In genomic region chr5:76718381-76718832, GRCh38 we compare ENCODE assay signal across 17 cellular contexts. TPM values are rescaled to one million over a fixed set of nuclear protein-coding genes. Genes with fewer than 3 reads are reported as not detected.
DNase-seq lines count a peak whose midpoint lies in the region; ATAC-seq and TF ChIP-seq lines count a peak whose summit lies in the region.
"Had no signal": no experiment of that assay in that cellular context is flagged by ENCODE, and none has a peak within 500 bp of the region (broad histone marks: within the 10 kb centered on the region; RNA-seq: fewer than 3 reads in every experiment).

No MANE protein-coding gene starts in this region.

- H3K36me3 ChIP-seq in colonic mucosa: no peaks in the 10 kb centered on the region
- H3K36me3 ChIP-seq: ovary had no signal

- peak; percentile 32 for DNase-seq in AG08396 (ENCODE audit: low spot score)
- peak; percentile 22 for DNase-seq in HFFc6
- DNase-seq in choroid plexus epithelial cell (ENCODE audit: low read depth): no peak
- DNase-seq in natural killer cell treated with Interleukin-12 subunit alpha and Interleukin-12 subunit beta and Interleukin-15 and Interleukin-18, amount 100 ng/mL, for 72 hours (ENCODE audit: low spot score): no peak
- DNase-seq in amygdala (lab: John Stamatoyannopoulos, UW): no peak
- DNase-seq in colonic mucosa: no peak
- DNase-seq: C1 segment of cervical spinal cord; foreskin keratinocyte; left colon; NCI-H2081 treated with DMSO at 0.1 percent for 48 hours; ovary; stimulated activated CD4-positive, alpha-beta T cell treated with anti-CD3 and anti-CD28 coated beads, Interleukin-4, amount 100 ng/mL, for 4 hours had no signal

- H3K27me3 Mint-ChIP-seq in HFFc6 (ENCODE audit: insufficient read depth): peaks cover 8% of the 10 kb centered on the region
- H3K27me3 Mint-ChIP-seq in natural killer cell treated with Interleukin-12 subunit alpha and Interleukin-12 subunit beta and Interleukin-15 and Interleukin-18, amount 100 ng/mL, for 72 hours: no peaks in the 10 kb centered on the region

- no peaks in the 10 kb centered on the region for H3K4me1 ChIP-seq in colonic mucosa

- ATAC-seq in natural killer cell treated with Interleukin-12 subunit alpha and Interleukin-12 subunit beta and Interleukin-15 and Interleukin-18, amount 100 ng/mL, for 72 hours: no peak
- ATAC-seq in esophagus mucosa (no peak), GM19395 (IDR thresholded peaks at IDR 0.05; ENCODE audit: unreplicated experiment) (no peak)
- ATAC-seq: activated T-helper 17 cell treated with anti-CD3 and anti-CD28 coated beads, Interleukin-2, amount 50 U/mL, for 72 hours; foreskin keratinocyte; left colon had no signal

- H3K9me3 ChIP-seq in colonic mucosa: no peaks in the 10 kb centered on the region
- H3K9me3 ChIP-seq: ovary had no signal

- intact Hi-C loops in colonic mucosa (cut with DNase I): loop anchor here (5.0 kb wide), 1 partner anchor 54 kb away; no protein-coding TSS in a partner anchor

- H3K27ac ChIP-seq in colonic mucosa: no peak overlapping the region
- H3K27ac ChIP-seq: foreskin keratinocyte, KMS-11, ovary had no signal

- H3K4me3 Mint-ChIP-seq in HFFc6: peak overlapping the region; percentile 95
- peak overlapping the region; percentile 18 for H3K4me3 Mint-ChIP-seq in natural killer cell treated with Interleukin-12 subunit alpha and Interleukin-12 subunit beta and Interleukin-15 and Interleukin-18, amount 100 ng/mL, for 72 hours

- peaks cover 31% of the 10 kb centered on the region for H3K4me1 Mint-ChIP-seq in HFFc6 (ENCODE audit: low read depth)
- H3K4me1 Mint-ChIP-seq in natural killer cell treated with Interleukin-12 subunit alpha and Interleukin-12 subunit beta and Interleukin-15 and Interleukin-18, amount 100 ng/mL, for 72 hours (ENCODE audit: low read depth in 2 of 2): peaks cover 38 to 44% of the 10 kb centered on the region in 2 donors

- no peak overlapping the region for H3K9ac ChIP-seq in colonic mucosa (ENCODE audit: low read depth in 2 of 2, low read length in 2 of 2)
- H3K9ac ChIP-seq: KMS-11 had no signal

- H3K4me3 ChIP-seq in choroid plexus epithelial cell (ENCODE audit: low read depth, low read length) (peak overlapping the region; percentile 94), colonic mucosa (no peak overlapping the region)
- H3K4me3 ChIP-seq: ovary had no signal

- TF ChIP-seq CTCF in HFFc6 (IDR thresholded peaks at IDR 0.05): no peak
- TF ChIP-seq CTCF in choroid plexus epithelial cell (conservative IDR thresholded peaks at IDR 0.05; ENCODE audit: low read depth, low read length): no peak
- no peak for TF ChIP-seq CTCF in colonic mucosa (IDR thresholded peaks at IDR 0.05)

- peaks cover 5% of the 10 kb centered on the region for H3K27me3 ChIP-seq in colonic mucosa
- H3K27me3 ChIP-seq: foreskin keratinocyte, ovary had no signal

- H3K9me3 Mint-ChIP-seq in HFFc6: no peaks in the 10 kb centered on the region
- no peaks in the 10 kb centered on the region for H3K9me3 Mint-ChIP-seq in natural killer cell treated with Interleukin-12 subunit alpha and Interleukin-12 subunit beta and Interleukin-15 and Interleukin-18, amount 100 ng/mL, for 72 hours
- H3K9me3 Mint-ChIP-seq: activated T-helper 17 cell treated with anti-CD3 and anti-CD28 coated beads, Interleukin-2, amount 50 U/mL, for 72 hours; stimulated activated naive CD8-positive, alpha-beta T cell treated with anti-CD3 and anti-CD28 coated beads, Interleukin-15, Interleukin-2, amounts not matched to agents 100 ng/mL and 50 ng/mL, for 24 hours had no signal

- H3K27ac Mint-ChIP-seq in HFFc6: peak overlapping the region; percentile 57
- peak overlapping the region in 1 of 2 donors; percentile 85 for H3K27ac Mint-ChIP-seq in natural killer cell treated with Interleukin-12 subunit alpha and Interleukin-12 subunit beta and Interleukin-15 and Interleukin-18, amount 100 ng/mL, for 72 hours
- H3K27ac Mint-ChIP-seq: activated T-helper 17 cell treated with anti-CD3 and anti-CD28 coated beads, Interleukin-2, amount 50 U/mL, for 72 hours; stimulated activated naive CD8-positive, alpha-beta T cell treated with anti-CD3 and anti-CD28 coated beads, Interleukin-15, Interleukin-2, amounts not matched to agents 100 ng/mL and 50 ng/mL, for 24 hours had no signal

- H3K36me3 Mint-ChIP-seq in HFFc6 (ENCODE audit: low read depth): peaks cover 28% of the 10 kb centered on the region
- no peaks in the 10 kb centered on the region for H3K36me3 Mint-ChIP-seq in natural killer cell treated with Interleukin-12 subunit alpha and Interleukin-12 subunit beta and Interleukin-15 and Interleukin-18, amount 100 ng/mL, for 72 hours

RNA-seq across cellular contexts. Expression of gene F2R, which starts 2.5 kb away (rescaled TPM):
- total RNA-seq in HFFc6 (2021; fragmentation: NEBNext Ultra II Directional; extraction: Animal tissue kit (Norgen Biotek cat#: 25700)): 10 to 100 TPM; 47.0 to 73.5 (median 65.5) TPM
- total RNA-seq in natural killer cell treated with Interleukin-12 subunit alpha and Interleukin-12 subunit beta and Interleukin-15 and Interleukin-18, amount 100 ng/mL, for 72 hours: 10 to 100 TPM in 1 of 2 donors, 1 to 10 TPM in 1; 8.1 to 23.7 TPM
- total RNA-seq in colonic mucosa: 1 to 10 TPM; 3.6 to 8.1 TPM
- 2.3 TPM for total RNA-seq in esophagus mucosa

Comparison
In these comparisons a context has a peak if more than half of its experiments do, and no peak if none do; other contexts are left out.
1. DNase-seq: peak in AG08396 (single experiment) and HFFc6 (single experiment); none in choroid plexus epithelial cell (single experiment), natural killer cell treated with Interleukin-12 subunit alpha and Interleukin-12 subunit beta and Interleukin-15 and Interleukin-18, amount 100 ng/mL, for 72 hours (single experiment), amygdala (0 of 56) and colonic mucosa (single experiment).